16 cellular contexts compared by ENCODE assay signal in genomic region chr2:134217316-134217715, GRCh38. TPM values are rescaled to one million over a fixed set of nuclear protein-coding genes. Genes with fewer than 3 reads are reported as not detected.
DNase-seq lines count a peak whose midpoint lies in the region; ATAC-seq and TF ChIP-seq lines count a peak whose summit lies in the region.
"Had no signal": no experiment of that assay in that cellular context is flagged by ENCODE, and none has a peak within 500 bp of the region (broad histone marks: within the 10 kb centered on the region; RNA-seq: fewer than 3 reads in every experiment).

No MANE protein-coding gene starts in this region.

- H3K4me3 ChIP-seq in thymus (ENCODE audit: low read length) (no peak overlapping the region), left lung (no peak overlapping the region)
- H3K4me3 ChIP-seq: neural progenitor cell, thoracic aorta had no signal

- peak; percentile 28 for DNase-seq in stimulated activated CD4-positive, alpha-beta T cell treated with anti-CD3 and anti-CD28 coated beads, Interleukin-4, amount 100 ng/mL, for 24 hours
- DNase-seq in stimulated activated CD4-positive, alpha-beta T cell treated with anti-CD3 and anti-CD28 coated beads, Interleukin-2, amount 100 ng/mL, for 48 hours = no peak
- DNase-seq in foreskin keratinocyte (no peak), left lung (no peak), anterior cingulate cortex (lab: John Stamatoyannopoulos, UW) (no peak)
- DNase-seq: glutamatergic neuron, GOT3, NCI-H510A treated with DMSO at 0.1 percent for 48 hours, RPMI8226, T-helper 9 cell had no signal

- no peaks in the 10 kb centered on the region for H3K36me3 Mint-ChIP-seq in activated naive CD8-positive, alpha-beta T cell

- H3K27me3 ChIP-seq in thymus (ENCODE audit: control insufficient read depth, insufficient read depth) (no peaks in the 10 kb centered on the region), foreskin keratinocyte (no peaks in the 10 kb centered on the region), left lung (no peaks in the 10 kb centered on the region)
- H3K27me3 ChIP-seq: neural progenitor cell had no signal

- no peaks in the 10 kb centered on the region for H3K9me3 ChIP-seq in thymus (ENCODE audit: control insufficient read depth)
- no peaks in the 10 kb centered on the region for H3K9me3 ChIP-seq in left lung
- H3K9me3 ChIP-seq: thoracic aorta had no signal

- H3K27me3 Mint-ChIP-seq in activated naive CD8-positive, alpha-beta T cell = no peaks in the 10 kb centered on the region

- no peak for TF ChIP-seq CTCF in foreskin keratinocyte (conservative IDR thresholded peaks at IDR 0.05)
- TF ChIP-seq CTCF in left lung (IDR thresholded peaks at IDR 0.05) = no peak

- 62% methylated on average over 2 of the region's 2 CpGs for WGBS in thymus

- intact Hi-C loops in left lung (cut with DNase I) = no loop called here

- H3K4me3 Mint-ChIP-seq in activated naive CD8-positive, alpha-beta T cell = peak overlapping the region; percentile 61
- H3K4me3 Mint-ChIP-seq: neural progenitor cell had no signal

- H3K27ac Mint-ChIP-seq in activated naive CD8-positive, alpha-beta T cell = peak overlapping the region; percentile 97
- H3K27ac Mint-ChIP-seq: neural progenitor cell had no signal

- H3K27ac ChIP-seq in thymus (ENCODE audit: low read depth) (peak overlapping the region; percentile 64), foreskin keratinocyte (no peak overlapping the region), left lung (peak overlapping the region in 1 of 2 donors; percentile 3)
- H3K27ac ChIP-seq: neural progenitor cell, thoracic aorta had no signal

- H3K9me3 Mint-ChIP-seq in activated naive CD8-positive, alpha-beta T cell (ENCODE audit: low read depth) = no peaks in the 10 kb centered on the region

- peaks cover 3% of the 10 kb centered on the region for H3K36me3 ChIP-seq in thymus (ENCODE audit: control insufficient read depth, insufficient read depth)
- H3K36me3 ChIP-seq in left lung = no peaks in the 10 kb centered on the region
- H3K36me3 ChIP-seq: neural progenitor cell, thoracic aorta had no signal

- peak; percentile 8 for ATAC-seq in HG03280 (IDR thresholded peaks at IDR 0.05; ENCODE audit: unreplicated experiment)
- ATAC-seq in foreskin keratinocyte = no peak
- no peak for ATAC-seq in left lung
- ATAC-seq: sciatic nerve had no signal

- peaks cover 49% of the 10 kb centered on the region for H3K4me1 ChIP-seq in thymus (ENCODE audit: control insufficient read depth, insufficient read depth, low read length)
- H3K4me1 ChIP-seq in foreskin keratinocyte = peaks cover 4% of the 10 kb centered on the region
- peaks cover 0 to 43% of the 10 kb centered on the region in 2 donors for H3K4me1 ChIP-seq in left lung

- H3K4me1 Mint-ChIP-seq in activated naive CD8-positive, alpha-beta T cell (ENCODE audit: low read depth) = peaks cover 60% of the 10 kb centered on the region

RNA-seq across cellular contexts. Expression of gene MGAT5, which starts 36.6 kb away (rescaled TPM):
- 8.8 TPM for polyA plus RNA-seq in thymus
- 60.2 and 83.1 TPM in 2 replicates for total RNA-seq in foreskin keratinocyte
- 11.9 and 14.6 TPM in 2 replicates for polyA plus RNA-seq in foreskin keratinocyte
- total RNA-seq in left lung = 10 to 100 TPM; 50.9 to 57.0 TPM
